Comparison of ENCODE assay signal across 8 cellular contexts in the genomic region with DNA sequence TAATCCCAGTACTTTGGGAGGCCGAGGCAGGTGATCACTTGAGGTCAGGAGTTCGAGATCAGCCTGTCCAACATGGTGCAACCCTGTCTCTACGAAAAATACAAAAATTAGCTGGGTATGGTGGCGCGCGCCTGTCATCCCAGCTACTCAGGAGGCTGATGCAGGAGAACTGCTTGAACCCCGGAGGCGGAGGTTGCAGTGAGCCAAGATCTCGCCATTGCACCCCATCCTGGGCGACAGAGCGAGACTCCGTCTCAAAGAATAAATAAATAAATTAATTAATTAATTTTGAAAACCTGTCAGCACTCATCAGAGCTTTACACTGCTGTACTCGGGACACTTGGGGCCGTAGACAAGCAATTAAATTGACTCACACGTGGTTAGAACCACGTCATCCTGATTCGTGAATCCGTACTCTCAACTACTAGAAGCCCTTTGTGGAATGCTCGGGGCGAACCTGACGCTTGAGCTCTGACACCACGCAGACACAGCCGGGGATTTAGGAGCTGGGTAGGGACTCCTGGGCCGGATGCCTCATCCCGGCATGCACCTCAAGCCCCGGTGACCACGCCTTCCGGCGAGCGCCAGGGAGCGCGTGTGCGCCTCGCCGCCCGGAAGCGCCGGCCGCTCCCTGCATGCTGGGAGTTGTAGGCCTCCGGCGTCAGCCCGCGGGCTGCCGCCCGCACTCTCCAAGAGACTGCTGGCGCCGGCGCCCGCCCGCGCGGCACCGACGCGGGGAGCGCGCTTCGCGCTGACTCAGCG. TPM values are rescaled to one million over a fixed set of nuclear protein-coding genes. Genes with fewer than 3 reads are reported as not detected.
DNase-seq lines count a peak whose midpoint lies in the region; ATAC-seq, FAIRE-seq and TF ChIP-seq lines count a peak whose summit lies in the region.

TSS of gene XPOT (plus strand) at position 685 of the 762 bp plus-strand sequence. CDS start 5,644 bp downstream, outside the sequence.

- H3K4me1 Mint-ChIP-seq in Caco-2 (ENCODE audit: low read depth, unreplicated experiment): peaks cover 7% of the 10 kb centered on the region
- peaks cover 44% of the 10 kb centered on the region for H3K4me1 Mint-ChIP-seq in activated CD8-positive, alpha-beta memory T cell treated with anti-CD3 and anti-CD28 coated beads, Interleukin-2, amount 10 ng/mL, durations not matched to agents 7 days and 5 days

- ATAC-seq in GM21381 (IDR thresholded peaks at IDR 0.05; ENCODE audit: unreplicated experiment): peak; percentile 98
- peak; percentile 96 for ATAC-seq in activated CD8-positive, alpha-beta memory T cell treated with anti-CD3 and anti-CD28 coated beads, Interleukin-2, amount 10 ng/mL, durations not matched to agents 7 days and 5 days

- peak within 1 kb of the TSS; percentile 98 for H2BK5ac ChIP-seq in H1 (ENCODE audit: low read depth, low read length)
- H2BK5ac ChIP-seq in mesenchymal stem cell (ENCODE audit: low read depth, low read length, poor library complexity, severe bottlenecking): peak within 1 kb of the TSS; percentile 92

- H2BK12ac ChIP-seq in H1 (ENCODE audit: low read depth, low read length) (peak within 1 kb of the TSS; percentile 95; the same call in 1 of the 2 replicates), mesenchymal stem cell (ENCODE audit: low read length in 2 of 2) (peak within 1 kb of the TSS in 1 of 2 experiments; percentile 2)

- H2BK120ac ChIP-seq in H1 (replicated peaks; ENCODE audit: low read depth, low read length) (no peak within 1 kb of the TSS), mesenchymal stem cell (ENCODE audit: low read depth, low read length) (peak within 1 kb of the TSS; percentile 92)

- H2AFZ ChIP-seq in H1 (ENCODE audit: low read length): no peak within 1 kb of the TSS
- H2AFZ ChIP-seq in mesenchymal stem cell (ENCODE audit: low read depth, low read length): peak within 1 kb of the TSS; percentile 33

- H3K9me3 ChIP-seq in Caco-2 (no peaks in the 10 kb centered on the region), H1 (ENCODE audit: insufficient read depth in 2 of 2, low read depth in 1 of 2, low read length in 1 of 2) (no peaks in the 10 kb centered on the region), mesenchymal stem cell (ENCODE audit: control insufficient read depth, low read length) (no peaks in the 10 kb centered on the region)

- TF ChIP-seq EP300 in H1 (IDR thresholded peaks at IDR 0.05; ENCODE audit: borderline replicate concordance in 1 of 2, low read depth in 2 of 2, low read length in 2 of 2): no peak

- H3K14ac ChIP-seq in H1 (ENCODE audit: insufficient read length) (no peak within 1 kb of the TSS), mesenchymal stem cell (ENCODE audit: low read length in 2 of 2) (peak within 1 kb of the TSS in 1 of 2 experiments; percentile 98)

- WGBS in H1 (ENCODE audit: extremely low coverage in 1 of 2, insufficient coverage in 1 of 2, insufficient read length in 1 of 2, insufficient replicate concordance in 2 of 2, low coverage in 1 of 2, low lambda C conversion rate in 2 of 2, missing lambda C conversion rate in 1 of 2), 2 experiments: 16% methylated on average over 60 of the region's 60 CpGs; no CpG with 5 or more reads in 1 of the 2 experiments
- 15% methylated on average over 49 of the region's 60 CpGs for WGBS in mesenchymal stem cell

- H2BK20ac ChIP-seq in H1 (ENCODE audit: low read length): no peak within 1 kb of the TSS

- H3K23ac ChIP-seq in H1 (ENCODE audit: insufficient read length): no peak within 1 kb of the TSS
- peak within 1 kb of the TSS in 1 of 2 experiments; percentile 63 for H3K23ac ChIP-seq in mesenchymal stem cell (ENCODE audit: low read length in 2 of 2)

- H2AK5ac ChIP-seq in H1 (ENCODE audit: low read depth, low read length) (peak within 1 kb of the TSS; percentile 96), mesenchymal stem cell (ENCODE audit: low read length, severe bottlenecking) (no peak within 1 kb of the TSS)

- TSS peak; percentile 89 for BruUV-seq in Caco-2 (replicated peaks; lab: Mats Ljungman, UMichigan)

- H3K27ac ChIP-seq in H1 (ENCODE audit: low read depth, low read length): peak within 1 kb of the TSS; percentile 94
- H3K27ac ChIP-seq in mesenchymal stem cell (ENCODE audit: low read length, poor library complexity, severe bottlenecking): peak within 1 kb of the TSS; percentile 90

- H3K9me3 Mint-ChIP-seq in Caco-2 (ENCODE audit: unreplicated experiment): no peaks in the 10 kb centered on the region
- H3K9me3 Mint-ChIP-seq in activated CD8-positive, alpha-beta memory T cell treated with anti-CD3 and anti-CD28 coated beads, Interleukin-2, amount 10 ng/mL, durations not matched to agents 7 days and 5 days (ENCODE audit: low read depth): no peaks in the 10 kb centered on the region

- H2BK15ac ChIP-seq in H1 (ENCODE audit: low read length) (0 out of 2 replicates have a peak within 1 kb of the TSS, but pooled peaks have one; percentile 88), mesenchymal stem cell (ENCODE audit: low read depth, poor library complexity, severe bottlenecking) (peak within 1 kb of the TSS; percentile 94)

- peak within 1 kb of the TSS; percentile 91 to 96 (median 93) for H3K9ac ChIP-seq in H1 (replicated peaks in 1 of 4; ENCODE audit: extremely low read depth in 1 of 4, low read depth in 3 of 4, low read length in 3 of 4)
- H3K9ac ChIP-seq in mesenchymal stem cell (ENCODE audit: low read length): peak within 1 kb of the TSS; percentile 99

- H3K4me1 ChIP-seq in Caco-2: no peaks in the 10 kb centered on the region
- peaks cover 0 to 5% (median 3%) of the 10 kb centered on the region in 4 experiments; a peak in 3 of 7 replicates for H3K4me1 ChIP-seq in H1 (replicated peaks in 1 of 4; ENCODE audit: control insufficient read depth in 3 of 4, insufficient read depth in 4 of 4, low read length in 3 of 4)
- H3K4me1 ChIP-seq in mesenchymal stem cell (ENCODE audit: control insufficient read depth, insufficient read depth, low read depth, low read length): peaks cover 7% of the 10 kb centered on the region

- H3K36me3 Mint-ChIP-seq in Caco-2 (ENCODE audit: insufficient read depth, unreplicated experiment): peaks cover 48% of the 10 kb centered on the region
- peaks cover 15% of the 10 kb centered on the region for H3K36me3 Mint-ChIP-seq in activated CD8-positive, alpha-beta memory T cell treated with anti-CD3 and anti-CD28 coated beads, Interleukin-2, amount 10 ng/mL, durations not matched to agents 7 days and 5 days

- H3K27ac Mint-ChIP-seq in Caco-2 (ENCODE audit: unreplicated experiment): peak within 1 kb of the TSS; percentile 99
- peak within 1 kb of the TSS; percentile 95 for H3K27ac Mint-ChIP-seq in activated CD8-positive, alpha-beta memory T cell treated with anti-CD3 and anti-CD28 coated beads, Interleukin-2, amount 10 ng/mL, durations not matched to agents 7 days and 5 days

- peak within 1 kb of the TSS; percentile 96 for H4K91ac ChIP-seq in H1 (replicated peaks; ENCODE audit: insufficient read length, low read length)
- H4K91ac ChIP-seq in mesenchymal stem cell (ENCODE audit: low read length): peak within 1 kb of the TSS; percentile 100

- H3K79me2 ChIP-seq in H1 (ENCODE audit: control insufficient read depth in 1 of 2, insufficient read depth in 2 of 2, low read length in 2 of 2): peaks cover 15 to 41% of the 10 kb centered on the region in 2 experiments

- peaks cover 9% of the 10 kb centered on the region; the same call in 1 of the 2 replicates for H3K23me2 ChIP-seq in H1 (ENCODE audit: low read depth, low read length)

- DNase-seq in Caco-2 (peak; percentile 96), HTR-8/SVneo (ENCODE audit: insufficient read length, low spot score) (peak; percentile 94), NOMO-1 treated with DMSO at 0.1 percent for 48 hours (lab: John Stamatoyannopoulos, UW; ENCODE audit: unreplicated experiment) (peak; percentile 91), H1 (ENCODE audit: low read depth in 1 of 2, low spot score in 2 of 2) (peak; percentile 87 to 95), mesenchymal stem cell (peak; percentile 97)
- peak; percentile 95 for DNase-seq in activated CD8-positive, alpha-beta memory T cell treated with anti-CD3 and anti-CD28 coated beads, Interleukin-2, amount 10 ng/mL, durations not matched to agents 7 days and 5 days
- DNase-seq in stimulated activated CD8-positive, alpha-beta memory T cell treated with anti-CD3 and anti-CD28 coated beads, Interleukin-15, amount 100 ng/mL, for 1 hour (ENCODE audit: low read depth): peak; percentile 77

- H3K18ac ChIP-seq in H1 (ENCODE audit: extremely low read depth, low read length) (peak within 1 kb of the TSS; percentile 97), mesenchymal stem cell (ENCODE audit: low read depth in 1 of 2, low read length in 2 of 2) (peak within 1 kb of the TSS; percentile 99 to 100)

- peak within 1 kb of the TSS; percentile 97 for H4K5ac ChIP-seq in H1 (ENCODE audit: insufficient read length, low read depth, low read length)

- H3K4ac ChIP-seq in H1 (replicated peaks; ENCODE audit: insufficient read length, low read depth, low read length) (peak within 1 kb of the TSS; percentile 91), mesenchymal stem cell (ENCODE audit: low read depth in 1 of 2, low read length in 2 of 2) (peak within 1 kb of the TSS; percentile 90 to 96)

- H3K56ac ChIP-seq in H1 (replicated peaks; ENCODE audit: insufficient read length, low read depth, low read length): peak within 1 kb of the TSS; percentile 82

- H3K4me2 ChIP-seq in H1 (ENCODE audit: insufficient read depth in 1 of 2, low read depth in 2 of 2, low read length in 2 of 2) (peak within 1 kb of the TSS; percentile 78 to 94), mesenchymal stem cell (ENCODE audit: low read length, poor library complexity, severe bottlenecking) (peak within 1 kb of the TSS; percentile 37)

- POLR2A ChIA-PET in Caco-2 (lab: Charles Lee): interaction anchor here (0.5 to 2.1 kb wide), 8 partner anchors 10 to 559 kb away, joined by 3 to 17 read pairs (median 4); partner anchors contain the start of gene KICS2
- POLR2A ChIA-PET in H1 (lab: Charles Lee; ENCODE audit: partially characterized antibody): interaction anchor here (0.8 to 2.2 kb wide), 20 partner anchors 10 to 208 kb away, joined by 3 to 10 read pairs (median 3); partner anchors contain the start of gene C12orf56

- H3K36me3 ChIP-seq in Caco-2 (ENCODE audit: control insufficient read depth, insufficient read depth, low read length): peaks cover 2% of the 10 kb centered on the region; the same call in 1 of the 2 replicates
- H3K36me3 ChIP-seq in H1 (ENCODE audit: control insufficient read depth in 2 of 4, insufficient read depth in 4 of 4, low read length in 3 of 4): no peaks in the 10 kb centered on the region
- no peaks in the 10 kb centered on the region for H3K36me3 ChIP-seq in mesenchymal stem cell (ENCODE audit: control insufficient read depth in 1 of 2, insufficient read depth in 2 of 2, low read depth in 1 of 2, low read length in 2 of 2)

- CTCF ChIA-PET in Caco-2 (lab: Charles Lee) (interaction anchor here (1.3 kb wide), 1 partner anchor 294 kb away, joined by 3 read pairs; no protein-coding TSS in a partner anchor), H1 (lab: Charles Lee; ENCODE audit: partially characterized antibody) (interaction anchor here (0.8 kb wide), 1 partner anchor 132 kb away, joined by 3 read pairs; no protein-coding TSS in a partner anchor)
- CTCF ChIA-PET in activated CD8-positive, alpha-beta memory T cell treated with anti-CD3 and anti-CD28 coated beads, Interleukin-2, amount 10 ng/mL, durations not matched to agents 7 days and 5 days (lab: Charles Lee): interaction anchor here (0.6 to 1.3 kb wide), 3 partner anchors 13 to 589 kb away, joined by 3 to 4 read pairs (median 3); partner anchors contain the start of gene C12orf56

- H3K27me3 ChIP-seq in Caco-2 (replicated peaks; ENCODE audit: control insufficient read depth, insufficient read depth, low read length): no peaks in the 10 kb centered on the region
- H3K27me3 ChIP-seq in H1 (replicated peaks in 1 of 4; ENCODE audit: control insufficient read depth in 3 of 4, extremely low read depth in 1 of 4, insufficient read depth in 3 of 4, low read length in 3 of 4): no peaks in the 10 kb centered on the region
- H3K27me3 ChIP-seq in mesenchymal stem cell (ENCODE audit: control insufficient read depth in 1 of 2, insufficient read depth in 1 of 2, low read length in 2 of 2): no peaks in the 10 kb centered on the region

- no peaks in the 10 kb centered on the region for H3K27me3 Mint-ChIP-seq in Caco-2 (ENCODE audit: insufficient read depth, unreplicated experiment)
- H3K27me3 Mint-ChIP-seq in activated CD8-positive, alpha-beta memory T cell treated with anti-CD3 and anti-CD28 coated beads, Interleukin-2, amount 10 ng/mL, durations not matched to agents 7 days and 5 days: no peaks in the 10 kb centered on the region

- H4K8ac ChIP-seq in H1 (ENCODE audit: extremely low read depth, insufficient read depth, low read length) (peak within 1 kb of the TSS; percentile 97), mesenchymal stem cell (ENCODE audit: low read length) (peak within 1 kb of the TSS; percentile 100)

- intact Hi-C loops in Caco-2 (cut with micrococcal nuclease; ENCODE audit: unreplicated experiment): loop anchor here (1.0 kb wide), 3 partner anchors 80 to 559 kb away; no protein-coding TSS in a partner anchor

- TF ChIP-seq CTCF in Caco-2 (IDR thresholded peaks at IDR 0.05; ENCODE audit: insufficient read depth in 1 of 2, low read depth in 1 of 2, low read length in 1 of 2, severe bottlenecking in 1 of 2, unreplicated experiment in 1 of 2): no peak
- TF ChIP-seq CTCF in H1 (IDR thresholded peaks at IDR 0.05; ENCODE audit: control extremely low read depth in 1 of 3, insufficient read depth in 1 of 3, low read depth in 1 of 3, low read length in 3 of 3): no peak

- H3K4me3 ChIP-seq in Caco-2 (ENCODE audit: low read depth, low read length) (peak within 1 kb of the TSS; percentile 95), H1 (ENCODE audit: extremely low read depth in 1 of 4, insufficient read depth in 2 of 4, low read depth in 3 of 4, low read length in 4 of 4) (peak within 1 kb of the TSS; percentile 73 to 96 (median 89)), mesenchymal stem cell (ENCODE audit: insufficient read depth in 1 of 2, low read depth in 1 of 2, low read length in 2 of 2) (peak within 1 kb of the TSS; percentile 93 to 94)

- TF ChIP-seq RAD21 in H1 (IDR thresholded peaks at IDR 0.05 in 1 of 2, conservative IDR thresholded peaks at IDR 0.05 in 1 of 2; ENCODE audit: low read depth in 2 of 2, low read length in 2 of 2): no peak

- peak within 1 kb of the TSS; percentile 91 for H3K4me3 Mint-ChIP-seq in Caco-2 (ENCODE audit: unreplicated experiment)
- peak within 1 kb of the TSS; percentile 97 for H3K4me3 Mint-ChIP-seq in activated CD8-positive, alpha-beta memory T cell treated with anti-CD3 and anti-CD28 coated beads, Interleukin-2, amount 10 ng/mL, durations not matched to agents 7 days and 5 days

- H3K79me1 ChIP-seq in H1 (ENCODE audit: low read depth, low read length) (0 out of 2 replicates have a peak, but pooled peaks cover 5% of the 10 kb centered on the region), mesenchymal stem cell (replicated peaks; ENCODE audit: low read length, poor library complexity, severe bottlenecking) (peaks cover 3% of the 10 kb centered on the region)

- H4K20me1 ChIP-seq in H1 (replicated peaks in 1 of 2; ENCODE audit: control insufficient read depth in 1 of 2, insufficient read depth in 2 of 2, low read length in 2 of 2): peaks cover 5 to 11% of the 10 kb centered on the region in 2 experiments

- peak; percentile 57 for FAIRE-seq in HTR-8/SVneo (lab: Jason Lieb, UNC)
- FAIRE-seq in H1 (lab: Jason Lieb, UNC): no peak

- TF ChIP-seq POLR2A in H1 (IDR thresholded peaks at IDR 0.05; ENCODE audit: control extremely low read depth in 1 of 2, low read depth in 2 of 2, low read length in 2 of 2): peak in 1 of 2 experiments; percentile 60; a peak in 1 of 3 replicates

RNA-seq across cellular contexts. Expression of gene XPOT, which starts in this region (rescaled TPM):
- total RNA-seq in Caco-2 (2022): 164 and 174 TPM in 2 replicates
- total RNA-seq in activated CD8-positive, alpha-beta memory T cell treated with anti-CD3 and anti-CD28 coated beads, Interleukin-2, amount 10 ng/mL, durations not matched to agents 7 days and 5 days: 100 to 1,000 TPM in 1 of 2 experiments, 10 to 100 TPM in 1; 90.4 to 124 TPM
- 160 and 176 TPM in 2 replicates for total RNA-seq in H1 (2021; fragmentation: NEBNext Ultra II Directional; extraction: Animal tissue kit (Norgen Biotek cat#: 25700))
- 26.7 and 38.8 TPM in 2 replicates for polyA plus RNA-seq in H1 (2011; rRNA removed)
- 49.9 TPM for polyA plus RNA-seq in H1 (2011; cell fraction: cytosol; rRNA removed)
- polyA plus RNA-seq in H1 (2011; cell fraction: nucleus; rRNA removed): 26.3 TPM
- 51.7 to 99.1 TPM (median 63.7 TPM) in 4 replicates for polyA plus RNA-seq in H1 (2012, experiment 1 of 2)
- 5.4 TPM for polyA plus RNA-seq in H1 (2012, experiment 2 of 2)
- 82.0 TPM for polyA plus RNA-seq in H1 (2013, experiment 1 of 2)
- polyA plus RNA-seq in H1 (2013, experiment 2 of 2): 86.0 TPM
- 76.8 and 116 TPM in 2 replicates for polyA minus RNA-seq in H1 (2011; rRNA and poly(A)+ RNA removed)
- 66.3 TPM for polyA minus RNA-seq in H1 (2011; cell fraction: cytosol; rRNA and poly(A)+ RNA removed)
- polyA minus RNA-seq in H1 (2011; cell fraction: nucleus; rRNA and poly(A)+ RNA removed): 117 TPM
- polyA plus RNA-seq in mesenchymal stem cell (2013, experiment 1 of 2): 86.7 TPM
- polyA plus RNA-seq in mesenchymal stem cell (2013, experiment 2 of 2): 87.2 TPM

Comparison
In these comparisons a context has a peak if more than half of its experiments do, and no peak if none do; other contexts are left out.
1. Peak in every context shown above with its lines: DNase-seq, ATAC-seq, H3K4me3 ChIP-seq and H3K27ac ChIP-seq.